Comparison of ENCODE assay signal across 13 cellular contexts in genomic region chr4:6781113-6781512, GRCh38. TPM values are rescaled to one million over a fixed set of nuclear protein-coding genes. Genes with fewer than 3 reads are reported as not detected.
DNase-seq lines count a peak whose midpoint lies in the region; TF ChIP-seq lines count a peak whose summit lies in the region.
"Had no signal": no experiment of that assay in that cellular context is flagged by ENCODE, and none has a peak within 500 bp of the region (broad histone marks: within the 10 kb centered on the region; RNA-seq: fewer than 3 reads in every experiment).

No MANE protein-coding gene starts in this region.

- peak overlapping the region; percentile 73 for H3K27ac Mint-ChIP-seq in activated naive CD8-positive, alpha-beta T cell treated with anti-CD3 and anti-CD28 coated beads for 36 hours

- TF ChIP-seq CTCF in 22Rv1 (IDR thresholded peaks at IDR 0.05), result no peak
- TF ChIP-seq CTCF in GM13977 (IDR thresholded peaks at IDR 0.05; ENCODE audit: extremely low read depth, insufficient read depth, missing control alignments), result no peak

- peaks cover 73% of the 10 kb centered on the region for H3K4me1 Mint-ChIP-seq in activated naive CD8-positive, alpha-beta T cell treated with anti-CD3 and anti-CD28 coated beads for 36 hours

- H3K9me3 Mint-ChIP-seq in activated naive CD8-positive, alpha-beta T cell treated with anti-CD3 and anti-CD28 coated beads for 36 hours, result no peaks in the 10 kb centered on the region

- H3K27me3 ChIP-seq in mucosa of rectum (ENCODE audit: control insufficient read depth in 2 of 2, insufficient read depth in 2 of 2, low read length in 2 of 2), result no peaks in the 10 kb centered on the region
- H3K27me3 ChIP-seq: MG63 had no signal

- peak overlapping the region; percentile 53 for H3K4me3 Mint-ChIP-seq in activated naive CD8-positive, alpha-beta T cell treated with anti-CD3 and anti-CD28 coated beads for 36 hours

- in situ Hi-C loops in GM13977 (cut with MboI; ENCODE audit: low pct_unique_long_range_greater_than_20kb, low sequenced_read_pairs, unreplicated experiment), result no loop called here

- peaks cover 6% of the 10 kb centered on the region for H3K36me3 Mint-ChIP-seq in activated naive CD8-positive, alpha-beta T cell treated with anti-CD3 and anti-CD28 coated beads for 36 hours

- H3K4me3 ChIP-seq in mucosa of rectum (ENCODE audit: low read length in 2 of 2), result no peak overlapping the region

- peak overlapping the region; percentile 87 for H3K27ac ChIP-seq in 22Rv1
- peak overlapping the region; percentile 92 to 99 for H3K27ac ChIP-seq in mucosa of rectum (ENCODE audit: low read depth in 2 of 2, low read length in 2 of 2)

- no peaks in the 10 kb centered on the region for H3K9me3 ChIP-seq in mucosa of rectum (ENCODE audit: control insufficient read depth in 2 of 2, low read length in 2 of 2)
- H3K9me3 ChIP-seq: MG63 had no signal

- H3K4me1 ChIP-seq in mucosa of rectum (ENCODE audit: control insufficient read depth in 2 of 2, insufficient read depth in 2 of 2, low read length in 2 of 2), result peaks cover 19 to 25% of the 10 kb centered on the region in 2 donors

- H3K36me3 ChIP-seq in mucosa of rectum (ENCODE audit: control insufficient read depth in 2 of 2, insufficient read depth in 2 of 2, low read length in 2 of 2), result no peaks in the 10 kb centered on the region
- H3K36me3 ChIP-seq: MG63 had no signal

- DNase-seq in COLO668 (lab: John Stamatoyannopoulos, UW; ENCODE audit: unreplicated experiment) (peak; percentile 14), NCI-H82 treated with DMSO at 0.1 percent for 48 hours (lab: John Stamatoyannopoulos, UW; ENCODE audit: unreplicated experiment) (no peak), GM13977 (ENCODE audit: low spot score) (no peak), HPDE6-E6E7 (ENCODE audit: extremely low spot score) (no peak)
- DNase-seq in activated naive CD8-positive, alpha-beta T cell treated with anti-CD3 and anti-CD28 coated beads for 36 hours, result no peak
- no peak for DNase-seq in effector CD4-positive, alpha-beta T cell
- DNase-seq: activated naive CD4-positive, alpha-beta T cell; DMS79; MG63; NK-92 treated with Interleukin-12 subunit alpha and Interleukin-12 subunit beta, amount 100 ng/mL, for 24 hours; stimulated activated CD4-positive, alpha-beta T cell treated with anti-CD3 and anti-CD28 coated beads, Interleukin-2, amount 100 ng/mL, for 48 hours had no signal

- H3K27me3 Mint-ChIP-seq in activated naive CD8-positive, alpha-beta T cell treated with anti-CD3 and anti-CD28 coated beads for 36 hours, result no peaks in the 10 kb centered on the region

- peak overlapping the region in 1 of 2 donors; percentile 97 for H3K9ac ChIP-seq in mucosa of rectum (ENCODE audit: low read depth in 1 of 2, low read length in 2 of 2)

RNA-seq across cellular contexts. Expression of gene KIAA0232, which starts 1.4 kb away (rescaled TPM):
- total RNA-seq in activated naive CD8-positive, alpha-beta T cell treated with anti-CD3 and anti-CD28 coated beads for 36 hours, result 10 to 100 TPM; 13.8 to 14.7 TPM
